9 cellular contexts compared by ENCODE assay signal in genomic region chr11:61671527-61671926, GRCh38. TPM values are rescaled to one million over a fixed set of nuclear protein-coding genes. Genes with fewer than 3 reads are reported as not detected.
A peak's percentile ranks its signal among the peaks of the same experiment; 100 is the strongest.
DNase-seq lines count a peak whose midpoint lies in the region; ATAC-seq and TF ChIP-seq lines count a peak whose summit lies in the region.
"Had no signal": no experiment of that assay in that cellular context is flagged by ENCODE, and none has a peak within 500 bp of the region (broad histone marks: within the 10 kb centered on the region; RNA-seq: fewer than 3 reads in every experiment).

No MANE protein-coding gene starts in this region.

- no peak overlapping the region for H3K4me2 ChIP-seq in PC-9

- POLR2A ChIA-PET in PC-9 (lab: Charles Lee; ENCODE audit: unreplicated experiment) = no interaction called here
- POLR2A ChIA-PET in activated CD4-positive, alpha-beta memory T cell treated with anti-CD3 and anti-CD28 coated beads, Interleukin-2, amount 10 ng/mL, durations not matched to agents 7 days and 5 days (lab: Charles Lee) = no interaction called here

- no peak overlapping the region for H3K4me3 ChIP-seq in PC-9
- no peak overlapping the region for H3K4me3 ChIP-seq in fibroblast of pulmonary artery (replicated peaks; ENCODE audit: low read depth, low read length)

- in situ Hi-C loops in GM13977 (cut with MboI; ENCODE audit: low pct_unique_long_range_greater_than_20kb, low sequenced_read_pairs, unreplicated experiment) = no loop called here

- no peaks in the 10 kb centered on the region for H3K79me2 ChIP-seq in PC-9 (ENCODE audit: low read depth)

- H2AFZ ChIP-seq in PC-9 = no peak overlapping the region

- intact Hi-C loops in PC-9 (cut with micrococcal nuclease; ENCODE audit: unreplicated experiment) = no loop called here

- no peaks in the 10 kb centered on the region for H3K9me3 Mint-ChIP-seq in activated CD4-positive, alpha-beta memory T cell treated with anti-CD3 and anti-CD28 coated beads, Interleukin-2, amount 10 ng/mL, durations not matched to agents 7 days and 5 days

- H3K27me3 Mint-ChIP-seq in activated CD4-positive, alpha-beta memory T cell treated with anti-CD3 and anti-CD28 coated beads, Interleukin-2, amount 10 ng/mL, durations not matched to agents 7 days and 5 days = peaks cover 32% of the 10 kb centered on the region

- H3K4me3 Mint-ChIP-seq in activated CD4-positive, alpha-beta memory T cell treated with anti-CD3 and anti-CD28 coated beads, Interleukin-2, amount 10 ng/mL, durations not matched to agents 7 days and 5 days = no peak overlapping the region

- H3K4me1 ChIP-seq in PC-9 (replicated peaks; ENCODE audit: insufficient read depth) = no peaks in the 10 kb centered on the region

- H3K27ac ChIP-seq in 22Rv1 = no peak overlapping the region
- H3K27ac ChIP-seq in PC-9 = no peak overlapping the region

- no peaks in the 10 kb centered on the region for H3K4me1 Mint-ChIP-seq in activated CD4-positive, alpha-beta memory T cell treated with anti-CD3 and anti-CD28 coated beads, Interleukin-2, amount 10 ng/mL, durations not matched to agents 7 days and 5 days

- TF ChIP-seq CTCF in 22Rv1 (IDR thresholded peaks at IDR 0.05) (peak; percentile 46), GM13977 (IDR thresholded peaks at IDR 0.05; ENCODE audit: extremely low read depth, insufficient read depth, missing control alignments) (peak; percentile 8), PC-9 (conservative IDR thresholded peaks at IDR 0.05) (peak; percentile 62), fibroblast of pulmonary artery (IDR thresholded peaks at IDR 0.05; ENCODE audit: low read length, missing control alignments) (peak; percentile 37)

- no peaks in the 10 kb centered on the region for H3K36me3 ChIP-seq in PC-9 (ENCODE audit: low read depth)

- no TSS peak for BruUV-seq in PC-9 (replicated peaks; lab: Mats Ljungman, UMichigan)

- ATAC-seq in GM21360 (IDR thresholded peaks at IDR 0.05; ENCODE audit: unreplicated experiment) = no peak

- no peaks in the 10 kb centered on the region for H3K9me2 ChIP-seq in PC-9 (ENCODE audit: insufficient read depth)

- CTCF ChIA-PET in PC-9 (lab: Charles Lee) = interaction anchor here (0.6 to 1.0 kb wide), 2 partner anchors 24 to 33 kb away, joined by 3 to 4 read pairs; no protein-coding TSS in a partner anchor
- CTCF ChIA-PET in activated CD4-positive, alpha-beta memory T cell treated with anti-CD3 and anti-CD28 coated beads, Interleukin-2, amount 10 ng/mL, durations not matched to agents 7 days and 5 days (lab: Charles Lee) = interaction anchor here (0.6 to 1.2 kb wide), 3 partner anchors 33 to 62 kb away, joined by 3 to 5 read pairs (median 4); no protein-coding TSS in a partner anchor

- no peak overlapping the region for H3K27ac Mint-ChIP-seq in activated CD4-positive, alpha-beta memory T cell treated with anti-CD3 and anti-CD28 coated beads, Interleukin-2, amount 10 ng/mL, durations not matched to agents 7 days and 5 days

- DNase-seq in GM13977 (ENCODE audit: low spot score) = no peak
- DNase-seq in PC-9 = peak; percentile 33 to 34
- no peak for DNase-seq in fibroblast of pulmonary artery (ENCODE audit: low read depth)
- DNase-seq in activated CD4-positive, alpha-beta memory T cell treated with anti-CD3 and anti-CD28 coated beads, Interleukin-2, amount 10 ng/mL, durations not matched to agents 7 days and 5 days = no peak
- DNase-seq in HPDE6-E6E7 (ENCODE audit: extremely low spot score) = no peak
- DNase-seq in activated CD4-positive, alpha-beta T cell treated with anti-CD3 and anti-CD28 coated beads, Interleukin-2, amount 50 U/mL, for 1 hour = no peak
- DNase-seq: NCI-H1105 treated with DMSO at 0.1 percent for 48 hours had no signal

- no peaks in the 10 kb centered on the region for H4K20me1 ChIP-seq in PC-9 (ENCODE audit: insufficient read depth)

- H3K27me3 ChIP-seq in PC-9 (ENCODE audit: insufficient read depth, low read depth) = peaks cover 43% of the 10 kb centered on the region

- H3F3A ChIP-seq in PC-9 (ENCODE audit: insufficient read depth, low read depth) = no peaks in the 10 kb centered on the region

- no peaks in the 10 kb centered on the region for H3K36me3 Mint-ChIP-seq in activated CD4-positive, alpha-beta memory T cell treated with anti-CD3 and anti-CD28 coated beads, Interleukin-2, amount 10 ng/mL, durations not matched to agents 7 days and 5 days (ENCODE audit: low read depth)

- no peaks in the 10 kb centered on the region for H3K9me3 ChIP-seq in PC-9 (ENCODE audit: insufficient read depth, low read depth)

RNA-seq across cellular contexts. Expression of gene DAGLA, which starts 8.7 kb away (rescaled TPM):
- total RNA-seq in PC-9 (2021) = 8.3 and 10.1 TPM in 2 replicates
- total RNA-seq in activated CD4-positive, alpha-beta memory T cell treated with anti-CD3 and anti-CD28 coated beads, Interleukin-2, amount 10 ng/mL, durations not matched to agents 7 days and 5 days = under 1 TPM; 0.10 to 0.13 TPM

Comparison
In these comparisons a context has a peak if more than half of its experiments do, and no peak if none do; other contexts are left out.
1. CTCF ChIP-seq: peak in every context shown above with its lines; median percentile 62 in PC-9; 46 in 22Rv1; 37 in fibroblast of pulmonary artery; 8 in GM13977.
2. DNase-seq: peak in PC-9 (2 of 2); none in GM13977 (single experiment), fibroblast of pulmonary artery (single experiment), activated CD4-positive, alpha-beta memory T cell treated with anti-CD3 and anti-CD28 coated beads, Interleukin-2, amount 10 ng/mL, durations not matched to agents 7 days and 5 days (single experiment), HPDE6-E6E7 (single experiment) and activated CD4-positive, alpha-beta T cell treated with anti-CD3 and anti-CD28 coated beads, Interleukin-2, amount 50 U/mL, for 1 hour (single experiment).